ENCODE assay signal across 8 cellular contexts in genomic region chr17:75404223-75404738, GRCh38. TPM values are rescaled to one million over a fixed set of nuclear protein-coding genes. Genes with fewer than 3 reads are reported as not detected.
DNase-seq lines count a peak whose midpoint lies in the region; ATAC-seq and TF ChIP-seq lines count a peak whose summit lies in the region.

No MANE protein-coding gene starts in this region.

- no peaks in the 10 kb centered on the region for H3K9me3 Mint-ChIP-seq in activated naive CD8-positive, alpha-beta T cell treated with anti-CD3 and anti-CD28 coated beads, Interleukin-2, amount 10 ng/mL, durations not matched to agents 7 days and 5 days

- H3K36me3 ChIP-seq in Loucy (ENCODE audit: insufficient read depth, low read length) = no peaks in the 10 kb centered on the region
- peaks cover 12% of the 10 kb centered on the region for H3K36me3 ChIP-seq in SJSA1

- H3F3A ChIP-seq in Loucy (ENCODE audit: low read depth) = peaks cover 5% of the 10 kb centered on the region; the same call in 1 of the 2 replicates

- H3K27me3 Mint-ChIP-seq in activated naive CD8-positive, alpha-beta T cell treated with anti-CD3 and anti-CD28 coated beads, Interleukin-2, amount 10 ng/mL, durations not matched to agents 7 days and 5 days = peaks cover 2% of the 10 kb centered on the region

- H3K27me3 ChIP-seq in Loucy (ENCODE audit: insufficient read depth, low read length, poor library complexity, severe bottlenecking) (peaks cover 6% of the 10 kb centered on the region), SJSA1 (replicated peaks) (peaks cover 3% of the 10 kb centered on the region; the same call in 1 of the 2 replicates)

- H2AFZ ChIP-seq in Loucy (ENCODE audit: low read length) = no peak overlapping the region

- H3K79me2 ChIP-seq in Loucy (ENCODE audit: insufficient read depth, low read length) = peaks cover 62% of the 10 kb centered on the region

- H3K27ac Mint-ChIP-seq in activated naive CD8-positive, alpha-beta T cell treated with anti-CD3 and anti-CD28 coated beads, Interleukin-2, amount 10 ng/mL, durations not matched to agents 7 days and 5 days = peak overlapping the region; percentile 95

- peak overlapping the region; percentile 97 for H3K4me2 ChIP-seq in Loucy (ENCODE audit: low read depth, low read length, poor library complexity, severe bottlenecking)

- H3K4me1 ChIP-seq in Loucy (ENCODE audit: insufficient read depth, low read length, poor library complexity, severe bottlenecking) (peaks cover 37% of the 10 kb centered on the region), SJSA1 (replicated peaks) (peaks cover 18% of the 10 kb centered on the region)

- POLR2A ChIA-PET in activated naive CD8-positive, alpha-beta T cell treated with anti-CD3 and anti-CD28 coated beads, Interleukin-2, amount 10 ng/mL, durations not matched to agents 7 days and 5 days (lab: Charles Lee) = interaction anchor here (1.1 to 2.8 kb wide), 3 partner anchors 67 to 143 kb away, joined by 4 to 41 read pairs (median 20); partner anchors contain the start of genes GGA3, MRPS7 and SLC25A19

- ATAC-seq in activated naive CD8-positive, alpha-beta T cell treated with anti-CD3 and anti-CD28 coated beads, Interleukin-2, amount 10 ng/mL, durations not matched to agents 7 days and 5 days (ENCODE audit: low read depth) = no peak
- ATAC-seq in Right ventricle myocardium superior (ENCODE audit: poor library complexity) (peak; percentile 43), GM18907 (IDR thresholded peaks at IDR 0.05; ENCODE audit: unreplicated experiment) (no peak), GM21717 (IDR thresholded peaks at IDR 0.05; ENCODE audit: unreplicated experiment) (no peak)

- H3K4me1 Mint-ChIP-seq in activated naive CD8-positive, alpha-beta T cell treated with anti-CD3 and anti-CD28 coated beads, Interleukin-2, amount 10 ng/mL, durations not matched to agents 7 days and 5 days = peaks cover 30% of the 10 kb centered on the region

- intact Hi-C loops in Right ventricle myocardium superior (cut with DNase I) = loop anchor here (2.0 kb wide), 1 partner anchor 81 kb away; no protein-coding TSS in a partner anchor

- peak; percentile 94 for TF ChIP-seq CTCF in Loucy (conservative IDR thresholded peaks at IDR 0.05; ENCODE audit: low read length)

- H3K36me3 Mint-ChIP-seq in activated naive CD8-positive, alpha-beta T cell treated with anti-CD3 and anti-CD28 coated beads, Interleukin-2, amount 10 ng/mL, durations not matched to agents 7 days and 5 days = peaks cover 16% of the 10 kb centered on the region

- H3K4me3 ChIP-seq in Loucy (ENCODE audit: low read length, poor library complexity, severe bottlenecking) = peak overlapping the region; percentile 92
- peak overlapping the region; percentile 98 for H3K4me3 ChIP-seq in SJSA1

- H3K9me3 ChIP-seq in Loucy (ENCODE audit: insufficient read depth, low read depth, low read length) (no peaks in the 10 kb centered on the region), SJSA1 (replicated peaks) (no peaks in the 10 kb centered on the region)

- peaks cover 49% of the 10 kb centered on the region for H4K20me1 ChIP-seq in Loucy (ENCODE audit: insufficient read depth, low read length, poor library complexity, severe bottlenecking)

- DNase-seq in Daoy (ENCODE audit: low read depth) (peak; percentile 78), SJSA1 (ENCODE audit: low read depth in 1 of 2, low spot score in 2 of 2) (peak; percentile 78 to 85), Right ventricle myocardium superior (peak; percentile 60), nucleus accumbens (lab: John Stamatoyannopoulos, UW) (peak in 47 of 56 donors; percentile 2 to 76 (median 33))
- peak; percentile 49 for DNase-seq in activated naive CD8-positive, alpha-beta T cell treated with anti-CD3 and anti-CD28 coated beads, Interleukin-2, amount 10 ng/mL, durations not matched to agents 7 days and 5 days

- H3K9me2 ChIP-seq in Loucy (replicated peaks; ENCODE audit: low read depth, low read length) = no peaks in the 10 kb centered on the region

- peak overlapping the region; percentile 91 for H3K9ac ChIP-seq in Loucy (ENCODE audit: low read depth, low read length, poor library complexity, severe bottlenecking)

- H3K27ac ChIP-seq in SJSA1 = peak overlapping the region; percentile 25

- peak overlapping the region; percentile 96 for H3K4me3 Mint-ChIP-seq in activated naive CD8-positive, alpha-beta T cell treated with anti-CD3 and anti-CD28 coated beads, Interleukin-2, amount 10 ng/mL, durations not matched to agents 7 days and 5 days

RNA-seq across cellular contexts. Expression of gene GRB2, which starts 1.2 kb away (rescaled TPM):
- 133 and 262 TPM in 2 replicates for total RNA-seq in Daoy (2014; rRNA removed; shearing (Covaris generic))
- 200 and 449 TPM in 2 replicates for total RNA-seq in SJSA1 (2014; rRNA removed; shearing (Covaris generic))
- 100 to 1,000 TPM; 149 to 155 TPM for total RNA-seq in activated naive CD8-positive, alpha-beta T cell treated with anti-CD3 and anti-CD28 coated beads, Interleukin-2, amount 10 ng/mL, durations not matched to agents 7 days and 5 days
- 53.1 TPM for total RNA-seq in Right ventricle myocardium superior

RNA-seq across cellular contexts. Expression of gene TMEM94, which starts 52.2 kb away (rescaled TPM):
- 8.5 and 30.5 TPM in 2 replicates for total RNA-seq in Daoy (2014; rRNA removed; shearing (Covaris generic))
- total RNA-seq in SJSA1 (2014; rRNA removed; shearing (Covaris generic)) = 62.9 and 109 TPM in 2 replicates
- 100 to 1,000 TPM; 112 to 115 TPM for total RNA-seq in activated naive CD8-positive, alpha-beta T cell treated with anti-CD3 and anti-CD28 coated beads, Interleukin-2, amount 10 ng/mL, durations not matched to agents 7 days and 5 days
- 38.0 TPM for total RNA-seq in Right ventricle myocardium superior
